ENCODE assay signal across 8 cellular contexts in genomic region chr13:107373551-107373950, GRCh38.
DNase-seq lines count a peak whose midpoint lies in the region; ATAC-seq and TF ChIP-seq lines count a peak whose summit lies in the region.

No MANE protein-coding gene starts in this region.

- TF ChIP-seq CTCF in SK-N-SH (IDR thresholded peaks at IDR 0.05), result peak; percentile 86

- H3K9me3 Mint-ChIP-seq in effector memory CD8-positive, alpha-beta T cell, result peaks cover 9 to 17% of the 10 kb centered on the region in 2 donors

- TF ChIP-seq RAD21 in SK-N-SH (IDR thresholded peaks at IDR 0.05; ENCODE audit: low read length), result peak; percentile 85

- CTCF ChIA-PET in SK-N-SH (lab: Yijun Ruan, JAX), result interaction anchor here (0.6 to 2.8 kb wide), 21 partner anchors 9 to 782 kb away, joined by 3 to 9 read pairs (median 4); a partner anchor contains a TSS

- no peaks in the 10 kb centered on the region for H3K4me1 Mint-ChIP-seq in effector memory CD8-positive, alpha-beta T cell (ENCODE audit: low read depth in 2 of 2)

- DNase-seq in A172 (ENCODE audit: low spot score) (peak; percentile 60), HT1080 (ENCODE audit: low read depth) (peak; percentile 94), SK-N-SH (no peak), iPS DF 4.7 (ENCODE audit: extremely low read depth, low spot score) (peak; percentile 19), T1000 (lab: John Stamatoyannopoulos, UW) (no peak)
- no peak for DNase-seq in effector memory CD8-positive, alpha-beta T cell

- TF ChIP-seq EP300 in SK-N-SH (IDR thresholded peaks at IDR 0.05; ENCODE audit: borderline replicate concordance in 1 of 2, low read depth in 1 of 2, low read length in 1 of 2), result peak in 1 of 2 experiments; percentile 52; a peak in 1 of 4 replicates

- no peaks in the 10 kb centered on the region for H3K9me2 ChIP-seq in SK-N-SH

- H3K27ac Mint-ChIP-seq in effector memory CD8-positive, alpha-beta T cell, result no peak overlapping the region

- H3K9ac ChIP-seq in SK-N-SH, result no peak overlapping the region; the same call in 1 of the 2 replicates

- no peaks in the 10 kb centered on the region for H3K36me3 ChIP-seq in SK-N-SH (replicated peaks in 1 of 2; ENCODE audit: control insufficient read depth in 1 of 2, insufficient read depth in 2 of 2, low read length in 1 of 2)

- H3K4me2 ChIP-seq in SK-N-SH, result peak overlapping the region; percentile 51; the same call in 1 of the 2 replicates

- POLR2A ChIA-PET in SK-N-SH (lab: Yijun Ruan, JAX), result no interaction called here

- H2AFZ ChIP-seq in SK-N-SH (ENCODE audit: low read depth), result no peak overlapping the region

- peak overlapping the region in 1 of 2 experiments; percentile 17; a peak in 1 of 4 replicates for H3K4me3 ChIP-seq in SK-N-SH (ENCODE audit: low read depth in 2 of 2, low read length in 1 of 2)

- ATAC-seq in HG02840 (IDR thresholded peaks at IDR 0.05; ENCODE audit: low FRiP score, unreplicated experiment), result no peak
- ATAC-seq in GM21825 (IDR thresholded peaks at IDR 0.05; ENCODE audit: unreplicated experiment), result no peak
- no peak for ATAC-seq in effector memory CD8-positive, alpha-beta T cell (replicated peaks)

- no peaks in the 10 kb centered on the region for H3K27me3 Mint-ChIP-seq in effector memory CD8-positive, alpha-beta T cell

- no peaks in the 10 kb centered on the region for H3K27me3 ChIP-seq in SK-N-SH (ENCODE audit: insufficient read depth)

- H3K4me1 ChIP-seq in SK-N-SH (ENCODE audit: control insufficient read depth in 1 of 2, insufficient read depth in 2 of 2, low read depth in 1 of 2, low read length in 1 of 2), result peaks cover 14 to 44% of the 10 kb centered on the region in 2 experiments

- no peak overlapping the region for H3K4me3 Mint-ChIP-seq in effector memory CD8-positive, alpha-beta T cell

- H4K20me1 ChIP-seq in SK-N-SH (ENCODE audit: insufficient read depth), result no peaks in the 10 kb centered on the region

- 5% methylated on average over 3 of the region's 3 CpGs for WGBS in SK-N-SH (ENCODE audit: low lambda C conversion rate)

- no peaks in the 10 kb centered on the region for H3K36me3 Mint-ChIP-seq in effector memory CD8-positive, alpha-beta T cell (ENCODE audit: insufficient read depth)

- H3K9me3 ChIP-seq in SK-N-SH, result no peaks in the 10 kb centered on the region

- peaks cover 32% of the 10 kb centered on the region for H3K79me2 ChIP-seq in SK-N-SH (ENCODE audit: insufficient read depth)

- peaks cover 50% of the 10 kb centered on the region for H3F3A ChIP-seq in SK-N-SH (replicated peaks; ENCODE audit: insufficient read depth)

- peak overlapping the region; percentile 28 to 65 for H3K27ac ChIP-seq in SK-N-SH (ENCODE audit: low read depth in 2 of 2, low read length in 1 of 2)

TF ChIP-seq in SK-N-SH, 30 proteins besides CTCF, POLR2A, EP300 and RAD21:
- TF ChIP-seq FOSL2 (IDR thresholded peaks at IDR 0.05; ENCODE audit: borderline replicate concordance, low read depth) (peak; percentile 88; the same call in 1 of the 2 replicates), NFIC (IDR thresholded peaks at IDR 0.05; ENCODE audit: borderline replicate concordance) (peak; percentile 45; the same call in 1 of the 2 replicates), JUND (IDR thresholded peaks at IDR 0.05) (peak; percentile 78), MAX (IDR thresholded peaks at IDR 0.05; ENCODE audit: low read depth) (peak; percentile 87), TCF12 (IDR thresholded peaks at IDR 0.05) (peak; percentile 78), MXI1 (IDR thresholded peaks at IDR 0.05; ENCODE audit: low read depth, low read length) (peak; percentile 79; the same call in 1 of the 2 replicates), RCOR1 (IDR thresholded peaks at IDR 0.05; ENCODE audit: low read length) (peak; percentile 31; the same call in 1 of the 2 replicates), USF1 (IDR thresholded peaks at IDR 0.05; ENCODE audit: borderline replicate concordance, low read depth) (no peak), RXRA (IDR thresholded peaks at IDR 0.05; ENCODE audit: borderline replicate concordance, low read depth) (peak; percentile 66; the same call in 1 of the 2 replicates), POLR2AphosphoS5 (IDR thresholded peaks at IDR 0.05; ENCODE audit: low read depth, low read length) (peak; percentile 31; the same call in 1 of the 2 replicates), SIN3A (IDR thresholded peaks at IDR 0.05; ENCODE audit: borderline replicate concordance, low read depth, low read length) (no peak), SMC3 (IDR thresholded peaks at IDR 0.05; ENCODE audit: low read depth, low read length) (peak; percentile 82), GABPA (IDR thresholded peaks at IDR 0.05; ENCODE audit: low read depth) (no peak), NRF1 (IDR thresholded peaks at IDR 0.05; ENCODE audit: low read depth, low read length) (no peak)
- TF ChIP-seq, protein P1, sequence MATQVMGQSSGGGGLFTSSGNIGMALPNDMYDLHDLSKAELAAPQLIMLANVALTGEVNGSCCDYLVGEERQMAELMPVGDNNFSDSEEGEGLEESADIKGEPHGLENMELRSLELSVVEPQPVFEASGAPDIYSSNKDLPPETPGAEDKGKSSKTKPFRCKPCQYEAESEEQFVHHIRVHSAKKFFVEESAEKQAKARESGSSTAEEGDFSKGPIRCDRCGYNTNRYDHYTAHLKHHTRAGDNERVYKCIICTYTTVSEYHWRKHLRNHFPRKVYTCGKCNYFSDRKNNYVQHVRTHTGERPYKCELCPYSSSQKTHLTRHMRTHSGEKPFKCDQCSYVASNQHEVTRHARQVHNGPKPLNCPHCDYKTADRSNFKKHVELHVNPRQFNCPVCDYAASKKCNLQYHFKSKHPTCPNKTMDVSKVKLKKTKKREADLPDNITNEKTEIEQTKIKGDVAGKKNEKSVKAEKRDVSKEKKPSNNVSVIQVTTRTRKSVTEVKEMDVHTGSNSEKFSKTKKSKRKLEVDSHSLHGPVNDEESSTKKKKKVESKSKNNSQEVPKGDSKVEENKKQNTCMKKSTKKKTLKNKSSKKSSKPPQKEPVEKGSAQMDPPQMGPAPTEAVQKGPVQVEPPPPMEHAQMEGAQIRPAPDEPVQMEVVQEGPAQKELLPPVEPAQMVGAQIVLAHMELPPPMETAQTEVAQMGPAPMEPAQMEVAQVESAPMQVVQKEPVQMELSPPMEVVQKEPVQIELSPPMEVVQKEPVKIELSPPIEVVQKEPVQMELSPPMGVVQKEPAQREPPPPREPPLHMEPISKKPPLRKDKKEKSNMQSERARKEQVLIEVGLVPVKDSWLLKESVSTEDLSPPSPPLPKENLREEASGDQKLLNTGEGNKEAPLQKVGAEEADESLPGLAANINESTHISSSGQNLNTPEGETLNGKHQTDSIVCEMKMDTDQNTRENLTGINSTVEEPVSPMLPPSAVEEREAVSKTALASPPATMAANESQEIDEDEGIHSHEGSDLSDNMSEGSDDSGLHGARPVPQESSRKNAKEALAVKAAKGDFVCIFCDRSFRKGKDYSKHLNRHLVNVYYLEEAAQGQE (IDR thresholded peaks at IDR 0.05; ENCODE audit: low read depth, low read length), result no peak
- TF ChIP-seq, protein P2, sequence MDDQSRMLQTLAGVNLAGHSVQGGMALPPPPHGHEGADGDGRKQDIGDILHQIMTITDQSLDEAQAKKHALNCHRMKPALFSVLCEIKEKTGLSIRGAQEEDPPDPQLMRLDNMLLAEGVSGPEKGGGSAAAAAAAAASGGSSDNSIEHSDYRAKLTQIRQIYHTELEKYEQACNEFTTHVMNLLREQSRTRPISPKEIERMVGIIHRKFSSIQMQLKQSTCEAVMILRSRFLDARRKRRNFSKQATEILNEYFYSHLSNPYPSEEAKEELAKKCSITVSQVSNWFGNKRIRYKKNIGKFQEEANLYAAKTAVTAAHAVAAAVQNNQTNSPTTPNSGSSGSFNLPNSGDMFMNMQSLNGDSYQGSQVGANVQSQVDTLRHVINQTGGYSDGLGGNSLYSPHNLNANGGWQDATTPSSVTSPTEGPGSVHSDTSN (IDR thresholded peaks at IDR 0.05), result peak; percentile 42; the same call in 1 of the 2 replicates

Comparison
In these comparisons a context has a peak if more than half of its experiments do, and no peak if none do; other contexts are left out.
1. DNase-seq: peak in A172 (single experiment), HT1080 (single experiment) and iPS DF 4.7 (single experiment); none in SK-N-SH (single experiment), T1000 (single experiment) and effector memory CD8-positive, alpha-beta T cell (0 of 3).